In the genomic region with DNA sequence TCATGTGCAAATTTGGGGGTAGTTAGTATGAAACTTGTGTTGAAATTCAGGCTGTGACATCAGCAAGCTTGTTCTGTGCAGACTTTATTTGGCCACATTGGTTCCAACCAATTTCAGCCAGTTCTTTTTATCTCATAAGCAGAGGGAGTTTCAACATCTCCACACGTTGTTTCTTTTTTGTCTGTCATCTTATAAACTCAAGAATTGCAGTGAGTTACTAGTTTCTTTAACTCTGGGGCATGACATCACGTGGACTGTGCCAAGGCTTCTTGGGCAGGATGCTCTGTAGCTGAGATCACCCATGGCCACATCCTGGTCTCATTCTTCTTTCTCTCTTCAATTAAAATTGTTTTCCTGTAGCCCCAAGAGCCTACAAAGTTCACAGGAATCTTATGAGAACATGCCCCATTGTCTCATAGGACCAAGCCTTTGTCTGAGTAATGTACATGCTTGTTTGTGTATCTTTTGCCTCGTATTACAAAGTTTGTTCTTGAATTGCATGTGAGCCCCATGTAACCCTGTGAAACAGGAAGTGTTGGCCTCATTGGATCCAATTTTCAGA, we compare ENCODE assay signal across 12 cellular contexts.
DNase-seq lines count a peak whose midpoint lies in the region; ATAC-seq and TF ChIP-seq lines count a peak whose summit lies in the region.
"Had no signal": no experiment of that assay in that cellular context is flagged by ENCODE, and none has a peak within 500 bp of the region (broad histone marks: within the 10 kb centered on the region; RNA-seq: fewer than 3 reads in every experiment).

No MANE protein-coding gene starts in this region.

- no peaks in the 10 kb centered on the region for H3K4me1 ChIP-seq in muscle layer of duodenum (ENCODE audit: control insufficient read depth in 1 of 2, insufficient read depth in 2 of 2, low read length in 2 of 2)
- no peaks in the 10 kb centered on the region for H3K4me1 ChIP-seq in GM23338 (ENCODE audit: insufficient read depth)

- peak; percentile 47 for ATAC-seq in effector memory CD8-positive, alpha-beta T cell (replicated peaks)
- ATAC-seq in GM23338 = no peak

- no peaks in the 10 kb centered on the region for H3K9me3 ChIP-seq in muscle layer of duodenum (ENCODE audit: control insufficient read depth in 1 of 2, low read length in 2 of 2)

- H3K27ac ChIP-seq in muscle layer of duodenum (ENCODE audit: low read length) = peak overlapping the region; percentile 9
- H3K27ac ChIP-seq in GM23338 (ENCODE audit: low read depth) = no peak overlapping the region

- H3K27me3 ChIP-seq in BJ (ENCODE audit: control insufficient read depth, insufficient read depth, low read length) (no peaks in the 10 kb centered on the region), muscle layer of duodenum (ENCODE audit: low read depth, low read length) (no peaks in the 10 kb centered on the region), GM23338 (ENCODE audit: insufficient read depth) (no peaks in the 10 kb centered on the region; the same call in 1 of the 2 replicates)

- no peak overlapping the region for H3K4me3 Mint-ChIP-seq in effector memory CD8-positive, alpha-beta T cell
- no peak overlapping the region for H3K4me3 Mint-ChIP-seq in GM23338
- H3K4me3 Mint-ChIP-seq: dendritic cell treated with granulocyte-macrophage colony-stimulating factor and Interleukin-4, amounts not matched to agents 40 ng/mL and 50 ng/mL, for 4 days; IgD-negative memory B cell; nephron progenitor cell had no signal

- H3K27ac Mint-ChIP-seq in effector memory CD8-positive, alpha-beta T cell = peak overlapping the region; percentile 4 to 72
- no peak overlapping the region for H3K27ac Mint-ChIP-seq in GM23338
- H3K27ac Mint-ChIP-seq: dendritic cell treated with granulocyte-macrophage colony-stimulating factor and Interleukin-4, amounts not matched to agents 40 ng/mL and 50 ng/mL, for 4 days; IgD-negative memory B cell; nephron progenitor cell had no signal

- POLR2A ChIA-PET in BJ (lab: Charles Lee) = no interaction called here

- H3K36me3 ChIP-seq in BJ (ENCODE audit: control insufficient read depth, insufficient read depth, low read length) (no peaks in the 10 kb centered on the region), muscle layer of duodenum (ENCODE audit: control insufficient read depth in 1 of 2, insufficient read depth in 2 of 2, low read length in 2 of 2) (no peaks in the 10 kb centered on the region), GM23338 (ENCODE audit: insufficient read depth) (no peaks in the 10 kb centered on the region)

- H4K20me1 ChIP-seq in GM23338 (replicated peaks; ENCODE audit: insufficient read depth) = no peaks in the 10 kb centered on the region

- no peak overlapping the region for H3K4me2 ChIP-seq in GM23338

- peaks cover 0 to 5% of the 10 kb centered on the region in 2 donors for H3K27me3 Mint-ChIP-seq in effector memory CD8-positive, alpha-beta T cell
- peaks cover 3% of the 10 kb centered on the region for H3K27me3 Mint-ChIP-seq in GM23338 (ENCODE audit: insufficient read depth, low read depth, poor library complexity)

- H3K4me1 Mint-ChIP-seq in effector memory CD8-positive, alpha-beta T cell (ENCODE audit: low read depth in 2 of 2) = peaks cover 10 to 11% of the 10 kb centered on the region in 2 donors
- no peaks in the 10 kb centered on the region for H3K4me1 Mint-ChIP-seq in GM23338
- H3K4me1 Mint-ChIP-seq: nephron progenitor cell had no signal

- DNase-seq in BJ (ENCODE audit: low read depth) (peak; percentile 89), NCI-H526 (lab: John Stamatoyannopoulos, UW) (no peak), GM23338 (ENCODE audit: low spot score) (no peak), NCI-H146 (lab: John Stamatoyannopoulos, UW) (no peak)
- peak; percentile 5 for DNase-seq in Jurkat, Clone E6-1 (ENCODE audit: low read depth, low spot score)
- DNase-seq in effector memory CD8-positive, alpha-beta T cell = no peak
- DNase-seq in stimulated activated CD4-positive, alpha-beta T cell treated with anti-CD3 and anti-CD28 coated beads, Interleukin-2, amount 100 ng/mL, for 48 hours = no peak
- DNase-seq: nephron progenitor cell, RPMI8226 had no signal

- no peaks in the 10 kb centered on the region for H3K9me3 Mint-ChIP-seq in effector memory CD8-positive, alpha-beta T cell
- peaks cover 98% of the 10 kb centered on the region for H3K9me3 Mint-ChIP-seq in GM23338
- H3K9me3 Mint-ChIP-seq: dendritic cell treated with granulocyte-macrophage colony-stimulating factor and Interleukin-4, amounts not matched to agents 40 ng/mL and 50 ng/mL, for 4 days; IgD-negative memory B cell; nephron progenitor cell had no signal

- peaks cover 3% of the 10 kb centered on the region for H3K36me3 Mint-ChIP-seq in effector memory CD8-positive, alpha-beta T cell (ENCODE audit: insufficient read depth)
- H3K36me3 Mint-ChIP-seq in GM23338 (ENCODE audit: low read depth) = peaks cover 42% of the 10 kb centered on the region; the same call in 2 of the 3 replicates
- H3K36me3 Mint-ChIP-seq: IgD-negative memory B cell had no signal

- H3K4me3 ChIP-seq in BJ (ENCODE audit: low read depth, low read length) (no peak overlapping the region), muscle layer of duodenum (ENCODE audit: low read depth in 1 of 2, low read length in 2 of 2) (no peak overlapping the region), GM23338 (no peak overlapping the region)
- H3K4me3 ChIP-seq in Jurkat, Clone E6-1 (ENCODE audit: low read length) = no peak overlapping the region

- H2AFZ ChIP-seq in GM23338 = no peak overlapping the region

- H3K79me2 ChIP-seq in GM23338 (replicated peaks; ENCODE audit: insufficient read depth) = no peaks in the 10 kb centered on the region

- no peaks in the 10 kb centered on the region for H3F3A ChIP-seq in GM23338 (replicated peaks; ENCODE audit: low read depth)

- CTCF ChIA-PET in BJ (lab: Yijun Ruan, JAX) = interaction anchor here (1.0 to 1.9 kb wide), 3 partner anchors 8 to 393 kb away, joined by 3 to 8 read pairs (median 7); no protein-coding TSS in a partner anchor

- no peaks in the 10 kb centered on the region for H3K9me2 ChIP-seq in GM23338 (ENCODE audit: insufficient read depth)

- TF ChIP-seq CTCF in BJ (IDR thresholded peaks at IDR 0.05; ENCODE audit: insufficient read depth, low read depth, low read length) (no peak), GM23338 (conservative IDR thresholded peaks at IDR 0.05; ENCODE audit: low read depth in 2 of 2) (no peak)

TF ChIP-seq in GM23338, 12 proteins besides CTCF, POLR2A, EP300 and RAD21:
- TF ChIP-seq ZNF331 (CRISPR knock-in tag; IDR thresholded peaks at IDR 0.05; ENCODE audit: low read depth) = no peak
- TF ChIP-seq, protein P1, sequence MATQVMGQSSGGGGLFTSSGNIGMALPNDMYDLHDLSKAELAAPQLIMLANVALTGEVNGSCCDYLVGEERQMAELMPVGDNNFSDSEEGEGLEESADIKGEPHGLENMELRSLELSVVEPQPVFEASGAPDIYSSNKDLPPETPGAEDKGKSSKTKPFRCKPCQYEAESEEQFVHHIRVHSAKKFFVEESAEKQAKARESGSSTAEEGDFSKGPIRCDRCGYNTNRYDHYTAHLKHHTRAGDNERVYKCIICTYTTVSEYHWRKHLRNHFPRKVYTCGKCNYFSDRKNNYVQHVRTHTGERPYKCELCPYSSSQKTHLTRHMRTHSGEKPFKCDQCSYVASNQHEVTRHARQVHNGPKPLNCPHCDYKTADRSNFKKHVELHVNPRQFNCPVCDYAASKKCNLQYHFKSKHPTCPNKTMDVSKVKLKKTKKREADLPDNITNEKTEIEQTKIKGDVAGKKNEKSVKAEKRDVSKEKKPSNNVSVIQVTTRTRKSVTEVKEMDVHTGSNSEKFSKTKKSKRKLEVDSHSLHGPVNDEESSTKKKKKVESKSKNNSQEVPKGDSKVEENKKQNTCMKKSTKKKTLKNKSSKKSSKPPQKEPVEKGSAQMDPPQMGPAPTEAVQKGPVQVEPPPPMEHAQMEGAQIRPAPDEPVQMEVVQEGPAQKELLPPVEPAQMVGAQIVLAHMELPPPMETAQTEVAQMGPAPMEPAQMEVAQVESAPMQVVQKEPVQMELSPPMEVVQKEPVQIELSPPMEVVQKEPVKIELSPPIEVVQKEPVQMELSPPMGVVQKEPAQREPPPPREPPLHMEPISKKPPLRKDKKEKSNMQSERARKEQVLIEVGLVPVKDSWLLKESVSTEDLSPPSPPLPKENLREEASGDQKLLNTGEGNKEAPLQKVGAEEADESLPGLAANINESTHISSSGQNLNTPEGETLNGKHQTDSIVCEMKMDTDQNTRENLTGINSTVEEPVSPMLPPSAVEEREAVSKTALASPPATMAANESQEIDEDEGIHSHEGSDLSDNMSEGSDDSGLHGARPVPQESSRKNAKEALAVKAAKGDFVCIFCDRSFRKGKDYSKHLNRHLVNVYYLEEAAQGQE (IDR thresholded peaks at IDR 0.05; ENCODE audit: unreplicated experiment) = no peak
- TF ChIP-seq ZNF114 (CRISPR knock-in tag; IDR thresholded peaks at IDR 0.05) = no peak
- TF ChIP-seq NANOG (IDR thresholded peaks at IDR 0.05; ENCODE audit: borderline replicate concordance) = no peak
- no peak for TF ChIP-seq STAT1 (IDR thresholded peaks at IDR 0.05; ENCODE audit: unreplicated experiment)
TF ChIP-seq in GM23338: peak in this region for 0.

Comparison
In these comparisons a context has a peak if more than half of its experiments do, and no peak if none do; other contexts are left out.
1. DNase-seq: peak in BJ (single experiment) and Jurkat, Clone E6-1 (single experiment); none in effector memory CD8-positive, alpha-beta T cell (0 of 3), NCI-H526 (0 of 2), GM23338 (single experiment), stimulated activated CD4-positive, alpha-beta T cell treated with anti-CD3 and anti-CD28 coated beads, Interleukin-2, amount 100 ng/mL, for 48 hours (0 of 2) and NCI-H146 (single experiment).